In the genomic region with DNA sequence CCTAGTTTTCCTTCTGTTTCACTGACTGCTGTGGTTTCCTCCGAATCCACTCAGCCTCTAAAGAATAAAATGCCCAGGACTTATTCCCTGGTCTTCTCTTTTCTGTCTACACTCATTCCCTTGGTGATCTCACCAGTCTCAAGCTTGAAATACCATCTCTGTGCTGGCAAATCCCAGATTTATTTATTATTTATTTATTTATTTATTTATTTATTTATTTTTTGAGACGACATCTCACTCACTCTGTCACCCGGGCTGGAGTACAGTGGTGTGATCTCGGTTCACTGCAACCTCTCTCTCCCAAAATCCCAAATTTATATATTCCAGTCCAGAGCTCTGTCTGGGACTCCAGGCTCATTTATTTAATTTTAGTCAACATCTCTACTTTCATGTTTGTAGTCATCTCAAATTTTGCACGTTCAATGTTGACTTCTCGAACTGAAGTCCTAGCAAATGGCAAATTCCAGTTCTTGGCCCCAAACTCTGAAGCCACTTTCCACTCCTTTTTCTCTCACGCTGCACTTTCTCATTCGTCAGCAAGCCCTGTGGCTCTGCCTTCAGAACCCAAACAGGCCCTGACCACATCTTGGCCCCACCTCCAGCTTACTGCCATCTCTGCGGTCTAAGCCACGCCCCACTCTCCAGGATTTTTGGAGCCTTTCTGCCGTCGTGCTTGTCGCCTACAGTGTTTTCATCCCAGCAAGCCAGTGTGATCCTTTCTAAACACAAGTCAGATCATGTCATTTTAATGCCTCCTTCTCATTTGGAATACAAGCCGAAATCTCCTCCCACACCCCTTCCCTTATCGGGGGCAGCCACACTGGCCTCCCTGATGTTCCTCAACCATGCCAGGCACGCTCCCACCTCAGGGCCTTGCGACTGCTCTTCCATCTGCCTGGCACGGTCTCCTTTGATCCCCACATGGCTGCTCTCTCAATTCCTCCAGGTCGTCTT, we compare ENCODE assay signal across 1 cellular context.
TF ChIP-seq lines count a peak whose summit lies in the region.

No MANE protein-coding gene starts in this region.

TF ChIP-seq in IMR-90, 13 proteins besides CTCF, POLR2A, EP300 and RAD21 (continued from another document):
- TF ChIP-seq SMC3 (IDR thresholded peaks at IDR 0.05; ENCODE audit: low read depth, low read length) (no peak), USF2 (IDR thresholded peaks at IDR 0.05; ENCODE audit: low read depth, low read length) (no peak), MAZ (IDR thresholded peaks at IDR 0.05; ENCODE audit: borderline replicate concordance, low read depth, low read length) (no peak), RFX5 (IDR thresholded peaks at IDR 0.05; ENCODE audit: low read depth, low read length) (no peak)
